Comparison of ENCODE assay signal across 12 cellular contexts in the genomic region with DNA sequence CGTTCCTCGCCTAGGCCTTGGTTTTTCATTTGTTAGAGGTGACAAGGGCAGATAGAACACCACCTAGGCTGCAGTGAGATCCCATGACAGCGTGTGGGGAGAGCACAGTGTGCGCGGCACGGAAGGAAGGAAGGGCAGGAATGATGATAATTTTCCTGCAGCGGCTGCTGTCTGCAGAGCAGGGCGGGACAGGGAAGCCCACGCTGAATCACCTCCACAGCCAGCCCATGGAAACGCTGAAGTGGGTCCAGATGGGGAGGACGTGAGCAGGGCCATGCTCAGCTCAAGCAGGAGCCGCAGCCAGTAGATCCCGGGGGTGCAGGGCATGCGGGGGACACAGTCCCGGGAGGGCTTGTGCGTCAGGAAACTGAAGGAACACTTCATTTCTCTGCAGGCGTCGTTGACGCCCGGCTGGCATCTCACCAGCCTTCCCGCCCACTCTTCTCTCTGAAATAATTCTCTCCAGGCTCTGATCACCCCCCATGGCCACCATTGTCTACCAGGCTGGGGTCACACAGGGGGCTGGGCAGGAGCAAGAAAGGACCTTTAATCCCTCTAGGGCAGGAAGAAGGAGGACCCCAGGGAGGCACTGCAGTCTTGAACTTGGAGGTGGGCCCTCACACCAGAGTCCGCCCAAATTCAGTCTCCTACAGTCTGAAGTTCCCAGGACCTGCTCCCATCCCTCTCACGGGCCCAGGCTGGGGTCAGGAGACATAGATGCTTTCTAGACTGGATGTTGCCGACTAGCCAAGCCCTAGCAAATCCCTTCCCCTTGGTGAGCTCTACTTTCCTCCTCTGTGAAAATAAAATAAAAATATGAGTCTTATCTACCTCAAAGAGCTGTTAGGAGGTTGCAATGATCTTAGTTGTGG. TPM values are rescaled to one million over a fixed set of nuclear protein-coding genes. Genes with fewer than 3 reads are reported as not detected.
DNase-seq lines count a peak whose midpoint lies in the region; ATAC-seq and TF ChIP-seq lines count a peak whose summit lies in the region.
"Had no signal": no experiment of that assay in that cellular context is flagged by ENCODE, and none has a peak within 500 bp of the region (broad histone marks: within the 10 kb centered on the region; RNA-seq: fewer than 3 reads in every experiment).

No MANE protein-coding gene starts in this region.

- no peaks in the 10 kb centered on the region for H4K20me1 ChIP-seq in GM23338 (replicated peaks; ENCODE audit: insufficient read depth)

- no peak overlapping the region for H3K4me3 ChIP-seq in GM23338
- H3K4me3 ChIP-seq in dorsolateral prefrontal cortex = no peak overlapping the region
- H3K4me3 ChIP-seq in subcutaneous abdominal adipose tissue (ENCODE audit: low read depth in 1 of 5, low read length in 5 of 5) = no peak overlapping the region
- no peak overlapping the region for H3K4me3 ChIP-seq in brain microvascular endothelial cell (ENCODE audit: low read depth, low read length)

- no peaks in the 10 kb centered on the region for H3K9me3 Mint-ChIP-seq in GM23338

- H3K36me3 ChIP-seq in GM23338 (ENCODE audit: insufficient read depth) (no peaks in the 10 kb centered on the region), subcutaneous abdominal adipose tissue (ENCODE audit: control insufficient read depth in 5 of 5, insufficient read depth in 5 of 5, low read length in 5 of 5) (no peaks in the 10 kb centered on the region), brain microvascular endothelial cell (replicated peaks) (no peaks in the 10 kb centered on the region)
- H3K36me3 ChIP-seq: neutrophil had no signal

- ATAC-seq in GM23338 (no peak; the same call in 2 of the 3 replicates), GM19328 (IDR thresholded peaks at IDR 0.05; ENCODE audit: unreplicated experiment) (no peak)
- ATAC-seq: activated CD8-positive, alpha-beta memory T cell treated with anti-CD3 and anti-CD28 coated beads, Interleukin-2, amount 10 ng/mL, durations not matched to agents 7 days and 5 days had no signal

- H3K79me2 ChIP-seq in GM23338 (replicated peaks; ENCODE audit: insufficient read depth) = no peaks in the 10 kb centered on the region

- H3K4me1 ChIP-seq in GM23338 (ENCODE audit: insufficient read depth) (peaks cover 7% of the 10 kb centered on the region; the same call in 1 of the 2 replicates), subcutaneous abdominal adipose tissue (ENCODE audit: control insufficient read depth in 5 of 5, insufficient read depth in 5 of 5, low read length in 5 of 5) (peaks cover 18 to 87% (median 58%) of the 10 kb centered on the region in 5 donors)

- H3K36me3 Mint-ChIP-seq in GM23338 (ENCODE audit: low read depth) = no peaks in the 10 kb centered on the region; the same call in 2 of the 3 replicates
- H3K36me3 Mint-ChIP-seq: activated CD8-positive, alpha-beta memory T cell treated with anti-CD3 and anti-CD28 coated beads, Interleukin-2, amount 10 ng/mL, durations not matched to agents 7 days and 5 days had no signal

- H2AFZ ChIP-seq in GM23338 = peak overlapping the region; percentile 7; the same call in 1 of the 2 replicates

- DNase-seq in GM23338 (ENCODE audit: low spot score) (no peak), dorsolateral prefrontal cortex (peak in 5 of 10 donors; percentile 49 to 84 (median 60)), brain microvascular endothelial cell (no peak), NCI-H446 (lab: John Stamatoyannopoulos, UW) (no peak), cerebellar nuclear complex (lab: John Stamatoyannopoulos, UW) (no peak)
- DNase-seq: activated CD8-positive, alpha-beta memory T cell treated with anti-CD3 and anti-CD28 coated beads, Interleukin-2, amount 10 ng/mL, durations not matched to agents 7 days and 5 days; NCI-H774; T-helper 1 cell had no signal

- no peak overlapping the region for H3K4me2 ChIP-seq in GM23338

- no peaks in the 10 kb centered on the region for H3K9me2 ChIP-seq in GM23338 (ENCODE audit: insufficient read depth)

- in situ Hi-C loops in brain microvascular endothelial cell (cut with HindIII; ENCODE audit: low pct_ligation_motif_present, low sequenced_read_pairs) = no loop called here

- H3K27ac ChIP-seq in GM23338 (ENCODE audit: low read depth) = no peak overlapping the region
- peak overlapping the region in 57 of 59 donors; percentile 12 to 94 (median 70) for H3K27ac ChIP-seq in dorsolateral prefrontal cortex
- peak overlapping the region; percentile 31 for H3K27ac ChIP-seq in layer of hippocampus (ENCODE audit: low read depth, low read length)
- H3K27ac ChIP-seq in subcutaneous abdominal adipose tissue (ENCODE audit: low read depth, low read length) = peak overlapping the region; percentile 50
- no peak overlapping the region for H3K27ac ChIP-seq in brain microvascular endothelial cell
- H3K27ac ChIP-seq: neutrophil had no signal

- no peaks in the 10 kb centered on the region for H3K9me3 ChIP-seq in subcutaneous abdominal adipose tissue (ENCODE audit: control insufficient read depth in 5 of 5, low read length in 5 of 5)
- H3K9me3 ChIP-seq: neutrophil had no signal

- H3K27ac Mint-ChIP-seq in GM23338 = no peak overlapping the region
- H3K27ac Mint-ChIP-seq: activated CD8-positive, alpha-beta memory T cell treated with anti-CD3 and anti-CD28 coated beads, Interleukin-2, amount 10 ng/mL, durations not matched to agents 7 days and 5 days had no signal

- H3K27me3 ChIP-seq in GM23338 (ENCODE audit: insufficient read depth) = peaks cover 13% of the 10 kb centered on the region
- H3K27me3 ChIP-seq in dorsolateral prefrontal cortex = no peaks in the 10 kb centered on the region
- no peaks in the 10 kb centered on the region for H3K27me3 ChIP-seq in layer of hippocampus (ENCODE audit: control insufficient read depth, insufficient read depth, low read length)
- no peaks in the 10 kb centered on the region for H3K27me3 ChIP-seq in subcutaneous abdominal adipose tissue (ENCODE audit: control insufficient read depth in 5 of 5, insufficient read depth in 4 of 5, low read length in 5 of 5)
- H3K27me3 ChIP-seq in brain microvascular endothelial cell (replicated peaks) = no peaks in the 10 kb centered on the region

- no peak overlapping the region for H3K9ac ChIP-seq in subcutaneous abdominal adipose tissue (ENCODE audit: low read length in 5 of 5)

- 0 out of 2 replicates have a peak, but pooled peaks cover 3% of the 10 kb centered on the region for H3F3A ChIP-seq in GM23338 (replicated peaks; ENCODE audit: low read depth)

- intact Hi-C loops in dorsolateral prefrontal cortex (cut with DNase I) = no loop called here

- TF ChIP-seq CTCF in GM23338 (conservative IDR thresholded peaks at IDR 0.05; ENCODE audit: low read depth in 2 of 2) (no peak), dorsolateral prefrontal cortex (IDR thresholded peaks at IDR 0.05 in 54 of 56, conservative IDR thresholded peaks at IDR 0.05 in 2 of 56; ENCODE audit: low read depth in 1 of 56, partially characterized antibody in 56 of 56) (no peak), brain microvascular endothelial cell (IDR thresholded peaks at IDR 0.05; ENCODE audit: low read depth, low read length, missing control alignments) (no peak)

- H3K4me1 Mint-ChIP-seq in GM23338 = peaks cover 35% of the 10 kb centered on the region

- peaks cover 14% of the 10 kb centered on the region for H3K27me3 Mint-ChIP-seq in GM23338 (ENCODE audit: insufficient read depth, low read depth, poor library complexity)

- no peak overlapping the region for H3K4me3 Mint-ChIP-seq in GM23338
- H3K4me3 Mint-ChIP-seq: activated CD8-positive, alpha-beta memory T cell treated with anti-CD3 and anti-CD28 coated beads, Interleukin-2, amount 10 ng/mL, durations not matched to agents 7 days and 5 days had no signal

TF ChIP-seq in GM23338, 12 proteins besides CTCF, POLR2A, EP300 and RAD21 (continues in another document):
- no peak for TF ChIP-seq ZNF114 (CRISPR knock-in tag; IDR thresholded peaks at IDR 0.05)
- no peak for TF ChIP-seq ZNF331 (CRISPR knock-in tag; IDR thresholded peaks at IDR 0.05; ENCODE audit: low read depth)
- no peak for TF ChIP-seq CREB1 (CRISPR knock-in tag; IDR thresholded peaks at IDR 0.05; ENCODE audit: low read depth)

RNA-seq across cellular contexts. Expression of a gene that starts 20.9 kb away (rescaled TPM):
- total RNA-seq in GM23338 (2014; rRNA removed; shearing (Covaris generic)) = 1.3 and 3.0 TPM in 2 replicates
- polyA plus RNA-seq in GM23338 (2016; fragmentation: Nextera tagmentation; extraction: Ambion mirVana) = 0.16 and 0.38 TPM in 2 replicates
- total RNA-seq in dorsolateral prefrontal cortex = 100 to 1,000 TPM in 116 of 120 experiments, 10 to 100 TPM in 4; 47.3 to 302 (median 180) TPM

RNA-seq across cellular contexts. Expression of a gene that starts 41.5 kb away (rescaled TPM):
- 13.8 and 26.4 TPM in 2 replicates for total RNA-seq in GM23338 (2014; rRNA removed; shearing (Covaris generic))
- polyA plus RNA-seq in GM23338 (2016; fragmentation: Nextera tagmentation; extraction: Ambion mirVana) = 10.9 and 12.7 TPM in 2 replicates
- 1 to 10 TPM in 119 of 120 experiments, under 1 TPM in 1; 0.60 to 9.2 (median 3.8) TPM for total RNA-seq in dorsolateral prefrontal cortex
- total RNA-seq: activated CD8-positive, alpha-beta memory T cell treated with anti-CD3 and anti-CD28 coated beads, Interleukin-2, amount 10 ng/mL, durations not matched to agents 7 days and 5 days had no signal

Comparison
In these comparisons a context has a peak if more than half of its experiments do, and no peak if none do; other contexts are left out.
1. H3K27ac ChIP-seq: peak in dorsolateral prefrontal cortex (57 of 59), layer of hippocampus (single experiment) and subcutaneous abdominal adipose tissue (single experiment); none in GM23338 (single experiment) and brain microvascular endothelial cell (single experiment).
2. RNA of a gene that starts 20.9 kb away (total RNA-seq): 47.3 to 302 TPM in dorsolateral prefrontal cortex; 1.3 to 3.0 TPM in GM23338; every median in the first group is over 10 times any median in the second.